ENCODE assay signal across 26 cellular contexts in genomic region chr2:21155365-21156136, GRCh38. TPM values are rescaled to one million over a fixed set of nuclear protein-coding genes. Genes with fewer than 3 reads are reported as not detected.
"Had no signal": no experiment of that assay in that cellular context is flagged by ENCODE, and none has a peak within 500 bp of the region (broad histone marks: within the 10 kb centered on the region; RNA-seq: fewer than 3 reads in every experiment).

No MANE protein-coding gene starts in this region.

- H3K27ac Mint-ChIP-seq: dendritic cell treated with granulocyte-macrophage colony-stimulating factor and Interleukin-4, amounts not matched to agents 40 ng/mL and 50 ng/mL, for 4 days; effector memory CD8-positive, alpha-beta T cell; naive thymus-derived CD4-positive, alpha-beta T cell; nephron progenitor cell had no signal

- H3K4me3 ChIP-seq: heart left ventricle, prostate gland, sigmoid colon, skin epidermis, stomach, thoracic aorta had no signal

- H3K4me3 Mint-ChIP-seq: dendritic cell treated with granulocyte-macrophage colony-stimulating factor and Interleukin-4, amounts not matched to agents 40 ng/mL and 50 ng/mL, for 4 days; effector memory CD8-positive, alpha-beta T cell; naive thymus-derived CD4-positive, alpha-beta T cell; nephron progenitor cell had no signal

- H3K27me3 ChIP-seq: sigmoid colon, stomach had no signal

- H3K27me3 Mint-ChIP-seq: dendritic cell treated with granulocyte-macrophage colony-stimulating factor and Interleukin-4, amounts not matched to agents 40 ng/mL and 50 ng/mL, for 4 days; effector memory CD8-positive, alpha-beta T cell; naive thymus-derived CD4-positive, alpha-beta T cell had no signal

- H3K9me3 Mint-ChIP-seq: dendritic cell treated with granulocyte-macrophage colony-stimulating factor and Interleukin-4, amounts not matched to agents 40 ng/mL and 50 ng/mL, for 4 days had no signal

- H3K4me1 ChIP-seq: heart left ventricle, parathyroid adenoma, prostate gland, sigmoid colon, stomach had no signal

- ATAC-seq: effector memory CD8-positive, alpha-beta T cell; heart left ventricle; left ventricle myocardium superior; naive thymus-derived CD4-positive, alpha-beta T cell had no signal

- H3K36me3 Mint-ChIP-seq: naive thymus-derived CD4-positive, alpha-beta T cell had no signal

- H3K4me1 Mint-ChIP-seq: naive thymus-derived CD4-positive, alpha-beta T cell; nephron progenitor cell had no signal

- DNase-seq: cerebellar nuclear complex; effector memory CD8-positive, alpha-beta T cell; foreskin melanocyte; heart left ventricle; hippocampal formation; kidney glomerular epithelial cell; left ventricle myocardium superior; naive thymus-derived CD4-positive, alpha-beta T cell; nephron progenitor cell; retina; sigmoid colon; stimulated activated CD4-positive, alpha-beta T cell treated with anti-CD3 and anti-CD28 coated beads, Interleukin-2, amount 100 ng/mL, for 24 hours; stimulated activated CD4-positive, alpha-beta T cell treated with anti-CD3 and anti-CD28 coated beads, Interleukin-4, amount 100 ng/mL, for 4 hours; stimulated activated naive CD4-positive, alpha-beta T cell; stomach; substantia nigra; trophoblast cell had no signal

- H3K36me3 ChIP-seq: heart left ventricle, prostate gland, sigmoid colon, stomach, thoracic aorta had no signal

- H3K9ac ChIP-seq: parathyroid adenoma had no signal

- H3K79me2 ChIP-seq: parathyroid adenoma had no signal

- H3K27ac ChIP-seq: heart left ventricle, parathyroid adenoma, prostate gland, sigmoid colon, skin epidermis, stomach, thoracic aorta had no signal

RNA-seq across cellular contexts. Expression of gene TDRD15, which starts 31.8 kb away (rescaled TPM):
- total RNA-seq: epithelial cell of proximal tubule; glomerular endothelial cell; left ventricle myocardium superior; lung microvascular endothelial cell; naive thymus-derived CD4-positive, alpha-beta T cell had no signal
- polyA plus RNA-seq: heart left ventricle; naive thymus-derived CD4-positive, alpha-beta T cell; sigmoid colon; stomach; urinary bladder had no signal
